Comparison of ENCODE assay signal across 13 cellular contexts in genomic region chr10:102715880-102716279, GRCh38. TPM values are rescaled to one million over a fixed set of nuclear protein-coding genes. Genes with fewer than 3 reads are reported as not detected.
DNase-seq lines count a peak whose midpoint lies in the region; ATAC-seq and TF ChIP-seq lines count a peak whose summit lies in the region.
"Had no signal": no experiment of that assay in that cellular context is flagged by ENCODE, and none has a peak within 500 bp of the region (broad histone marks: within the 10 kb centered on the region; RNA-seq: fewer than 3 reads in every experiment).

No MANE protein-coding gene starts in this region.

- H3K4me1 ChIP-seq in ACC112 (ENCODE audit: control insufficient read depth, insufficient read depth, low read length, unreplicated experiment) (peaks cover 18% of the 10 kb centered on the region), Peyer's patch (peaks cover 0 to 17% (median 0%) of the 10 kb centered on the region in 4 donors), gastrocnemius medialis (peaks cover 26 to 30% of the 10 kb centered on the region in 2 donors)

- H3K36me3 Mint-ChIP-seq in immature natural killer cell: peaks cover 0 to 6% (median 4%) of the 10 kb centered on the region in 3 donors

- peak overlapping the region; percentile 90; the same call in 1 of the 2 replicates for H3K4me3 ChIP-seq in ACC112 (ENCODE audit: low read depth, low read length)
- peak overlapping the region; percentile 89; the same call in 1 of the 2 replicates for H3K4me3 ChIP-seq in GM08714 (ENCODE audit: low read length)
- H3K4me3 ChIP-seq in Peyer's patch: no peak overlapping the region
- no peak overlapping the region for H3K4me3 ChIP-seq in gastrocnemius medialis

- H3K27me3 ChIP-seq in ACC112 (ENCODE audit: insufficient read depth, low read length) (no peaks in the 10 kb centered on the region), Peyer's patch (no peaks in the 10 kb centered on the region), gastrocnemius medialis (no peaks in the 10 kb centered on the region)
- H3K27me3 ChIP-seq: MG63 had no signal

- peaks cover 1 to 6% (median 3%) of the 10 kb centered on the region in 3 donors for H3K27me3 Mint-ChIP-seq in immature natural killer cell (ENCODE audit: low read depth in 3 of 3)

- no peak overlapping the region for H2AFZ ChIP-seq in ACC112 (ENCODE audit: low read length, unreplicated experiment)

- TF ChIP-seq CTCF in VCaP (conservative IDR thresholded peaks at IDR 0.05) (no peak), Peyer's patch (IDR thresholded peaks at IDR 0.05) (no peak), gastrocnemius medialis (IDR thresholded peaks at IDR 0.05 in 4 of 5, conservative IDR thresholded peaks at IDR 0.05 in 1 of 5) (no peak)

- intact Hi-C loops in gastrocnemius medialis (cut with DNase I; ENCODE audit: low total_unique reads): loop anchor here (2.0 to 10.0 kb wide), 2 partner anchors 27 to 211 kb away; partner anchors contain the start of genes ACTR1A, SUFU and WBP1L

- no peaks in the 10 kb centered on the region for H3K36me3 ChIP-seq in ACC112 (ENCODE audit: insufficient read depth, low read length)
- no peaks in the 10 kb centered on the region for H3K36me3 ChIP-seq in Peyer's patch
- no peaks in the 10 kb centered on the region for H3K36me3 ChIP-seq in gastrocnemius medialis
- H3K36me3 ChIP-seq: thoracic aorta had no signal

- H3K4me3 Mint-ChIP-seq in immature natural killer cell: peak overlapping the region; percentile 32 to 86 (median 59)

- TF ChIP-seq POLR2A in Peyer's patch (IDR thresholded peaks at IDR 0.05): no peak
- no peak for TF ChIP-seq POLR2A in gastrocnemius medialis (IDR thresholded peaks at IDR 0.05)

- H3K79me2 ChIP-seq in ACC112 (ENCODE audit: control insufficient read depth, insufficient read depth, low read length, unreplicated experiment): peaks cover 26% of the 10 kb centered on the region

- in situ Hi-C loops in gastrocnemius medialis (cut with MboI; ENCODE audit: low sequenced_read_pairs in 4 of 4): no loop called here

- H3K27ac ChIP-seq in ACC112 (ENCODE audit: low read depth, low read length): no peak overlapping the region
- H3K27ac ChIP-seq in VCaP: peak overlapping the region; percentile 84
- H3K27ac ChIP-seq in Peyer's patch: no peak overlapping the region
- peak overlapping the region in 2 of 4 donors; percentile 86 for H3K27ac ChIP-seq in gastrocnemius medialis
- H3K27ac ChIP-seq: thoracic aorta had no signal

- H3K4me1 Mint-ChIP-seq in immature natural killer cell: peaks cover 24% of the 10 kb centered on the region in 2 donors

- peak overlapping the region in 3 of 6 donors; percentile 4 to 23 (median 15) for H3K27ac Mint-ChIP-seq in immature natural killer cell

- ATAC-seq in gastrocnemius medialis: no peak
- ATAC-seq: left colon had no signal

- no peaks in the 10 kb centered on the region for H3K9me3 ChIP-seq in Peyer's patch
- no peaks in the 10 kb centered on the region for H3K9me3 ChIP-seq in gastrocnemius medialis
- H3K9me3 ChIP-seq: MG63, thoracic aorta had no signal

- H3K9me3 Mint-ChIP-seq in immature natural killer cell: no peaks in the 10 kb centered on the region

- DNase-seq in immature natural killer cell (no peak), Peyer's patch (no peak), Ammon's horn (ENCODE audit: low spot score) (no peak), SW480 (ENCODE audit: low spot score) (no peak), gastrocnemius medialis (no peak)
- DNase-seq: left colon; MG63; NCI-H510A treated with DMSO at 0.1 percent for 48 hours; stimulated activated CD4-positive, alpha-beta T cell treated with anti-CD3 and anti-CD28 coated beads, Interleukin-4, amount 100 ng/mL, for 24 hours had no signal

RNA-seq across cellular contexts. Expression of gene SFXN2, which starts 1.4 kb away (rescaled TPM):
- 1 to 10 TPM; 4.9 to 9.6 (median 7.9) TPM for polyA plus RNA-seq in immature natural killer cell
- 10 to 100 TPM in 1 of 4 donors, 1 to 10 TPM in 3; 1.9 to 37.1 (median 8.0) TPM for total RNA-seq in Peyer's patch
- total RNA-seq in gastrocnemius medialis: 1 to 10 TPM in 1 of 4 donors, under 1 TPM in 3; 0.20 to 5.0 (median 0.76) TPM

RNA-seq across cellular contexts. Expression of gene ARL3, which starts 1.7 kb away (rescaled TPM):
- 1 to 10 TPM; 2.6 to 3.9 (median 3.6) TPM for polyA plus RNA-seq in immature natural killer cell
- 1 to 10 TPM; 1.4 to 9.1 (median 2.4) TPM for total RNA-seq in Peyer's patch
- 1 to 10 TPM; 1.0 to 2.4 (median 1.5) TPM for total RNA-seq in gastrocnemius medialis

RNA-seq across cellular contexts. Expression of gene WBP1L, which starts 27.9 kb away (rescaled TPM):
- 10 to 100 TPM; 34.1 to 53.1 (median 35.2) TPM for polyA plus RNA-seq in immature natural killer cell
- total RNA-seq in Peyer's patch: 10 to 100 TPM; 38.0 to 78.3 (median 65.8) TPM
- 100 to 1,000 TPM; 103 to 204 (median 145) TPM for total RNA-seq in gastrocnemius medialis

Comparison
In these comparisons a context has a peak if more than half of its experiments do, and no peak if none do; other contexts are left out.
1. H3K4me3 ChIP-seq: peak in ACC112 (single experiment) and GM08714 (single experiment); none in Peyer's patch (0 of 4) and gastrocnemius medialis (0 of 4).